In the genomic region with DNA sequence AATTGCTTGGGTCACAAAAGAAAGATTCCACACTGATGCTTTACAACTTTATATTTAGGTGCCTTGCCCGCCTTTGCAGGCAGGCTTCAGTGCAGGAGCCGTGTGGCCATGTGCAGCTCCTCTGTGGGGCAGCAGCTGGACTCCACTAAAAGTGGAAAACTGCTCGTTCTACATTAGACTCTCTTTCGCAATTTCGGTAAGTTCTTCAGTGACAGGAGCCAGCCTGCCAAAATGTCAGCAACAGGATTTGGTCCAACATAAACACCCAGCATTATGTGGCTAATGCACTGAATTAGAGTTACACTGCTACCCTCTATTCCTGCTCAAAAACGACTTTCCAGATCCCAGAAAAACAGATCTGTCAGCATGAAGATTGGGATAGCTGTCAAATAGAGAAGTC, we compare ENCODE assay signal across 18 cellular contexts.
DNase-seq lines count a peak whose midpoint lies in the region; ATAC-seq and TF ChIP-seq lines count a peak whose summit lies in the region.
"Had no signal": no experiment of that assay in that cellular context is flagged by ENCODE, and none has a peak within 500 bp of the region (broad histone marks: within the 10 kb centered on the region; RNA-seq: fewer than 3 reads in every experiment).

No MANE protein-coding gene starts in this region.

- peaks cover 6% of the 10 kb centered on the region for H3K36me3 Mint-ChIP-seq in activated naive CD4-positive, alpha-beta T cell treated with anti-CD3 and anti-CD28 coated beads for 36 hours (ENCODE audit: low read depth)
- H3K36me3 Mint-ChIP-seq: activated naive CD4-positive, alpha-beta T cell treated with anti-CD3 and anti-CD28 coated beads, Interleukin-2, amount 10 ng/mL, durations not matched to agents 7 days and 5 days; CD4-positive, CD25-positive, alpha-beta regulatory T cell had no signal

- DNase-seq in MG63 (peak; percentile 41), fibroblast of gingiva (ENCODE audit: low read depth) (peak; percentile 82), thoracic aorta (ENCODE audit: low spot score) (peak; percentile 7), NCI-H345 (lab: John Stamatoyannopoulos, UW) (no peak)
- DNase-seq in activated naive CD4-positive, alpha-beta T cell treated with anti-CD3 and anti-CD28 coated beads for 36 hours, result no peak
- DNase-seq: activated naive CD4-positive, alpha-beta T cell treated with anti-CD3 and anti-CD28 coated beads, Interleukin-2, amount 10 ng/mL, durations not matched to agents 7 days and 5 days; CD4-positive, CD25-positive, alpha-beta regulatory T cell; head of caudate nucleus; HFFc6; MM.1S; NCI-H2029 treated with DMSO at 0.1 percent for 48 hours; SJCRH30; stimulated activated CD4-positive, alpha-beta T cell treated with anti-CD3 and anti-CD28 coated beads, Interleukin-2, amount 100 ng/mL, for 48 hours; stimulated activated naive B cell treated with anti-CD40 and anti-IgM and Interleukin-4, amounts not matched to agents 10 μg/mL and 1 μg/mL and 100 μg/mL, for 72 hours had no signal

- intact Hi-C loops in activated naive CD4-positive, alpha-beta T cell treated with anti-CD3 and anti-CD28 coated beads for 36 hours (cut with micrococcal nuclease), result no loop called here

- H3K4me1 ChIP-seq in liver (ENCODE audit: control insufficient read depth in 4 of 4, insufficient read depth in 4 of 4, low read length in 3 of 4) (peaks cover 0 to 6% (median 0%) of the 10 kb centered on the region in 4 donors), thoracic aorta (ENCODE audit: control insufficient read depth in 1 of 2, low read depth in 2 of 2) (peaks cover 0 to 22% of the 10 kb centered on the region in 2 donors)
- H3K4me1 ChIP-seq: SJCRH30 had no signal

- 22% methylated on average over 6 of the region's 6 CpGs for WGBS in liver

- peaks cover 15% of the 10 kb centered on the region for H3K9me3 Mint-ChIP-seq in activated naive CD4-positive, alpha-beta T cell treated with anti-CD3 and anti-CD28 coated beads for 36 hours

- no peak overlapping the region for H3K27ac Mint-ChIP-seq in activated naive CD4-positive, alpha-beta T cell treated with anti-CD3 and anti-CD28 coated beads for 36 hours
- H3K27ac Mint-ChIP-seq: activated naive CD4-positive, alpha-beta T cell treated with anti-CD3 and anti-CD28 coated beads, Interleukin-2, amount 10 ng/mL, durations not matched to agents 7 days and 5 days; HFFc6; memory B cell; stimulated activated naive B cell treated with anti-CD40 and anti-IgM and Interleukin-4, amounts not matched to agents 10 μg/mL and 1 μg/mL and 100 μg/mL, for 72 hours had no signal

- H3K36me3 ChIP-seq in MG63 (no peaks in the 10 kb centered on the region), liver (ENCODE audit: control insufficient read depth in 4 of 4, insufficient read depth in 3 of 4, low read depth in 1 of 4, low read length in 3 of 4) (no peaks in the 10 kb centered on the region), thoracic aorta (no peaks in the 10 kb centered on the region)
- H3K36me3 ChIP-seq: SJCRH30 had no signal

- no peak overlapping the region for H3K9ac ChIP-seq in liver (ENCODE audit: low read depth in 1 of 2, low read length in 2 of 2)

- ATAC-seq in thoracic aorta (ENCODE audit: insufficient number of reproducible peaks, low FRiP score, low read depth), result peak; percentile 73
- ATAC-seq in HG03469 (IDR thresholded peaks at IDR 0.05; ENCODE audit: unreplicated experiment), result no peak
- ATAC-seq in HG02840 (IDR thresholded peaks at IDR 0.05; ENCODE audit: low FRiP score, unreplicated experiment), result no peak
- ATAC-seq: stimulated activated naive B cell treated with anti-CD40 and anti-IgM and Interleukin-4, amounts not matched to agents 10 μg/mL and 1 μg/mL and 100 μg/mL, for 72 hours had no signal

- no peaks in the 10 kb centered on the region for H3K27me3 ChIP-seq in MG63
- no peaks in the 10 kb centered on the region for H3K27me3 ChIP-seq in liver (ENCODE audit: control insufficient read depth in 4 of 4, insufficient read depth in 4 of 4, low read length in 3 of 4)
- no peaks in the 10 kb centered on the region for H3K27me3 ChIP-seq in thoracic aorta (replicated peaks; ENCODE audit: insufficient read depth)
- H3K27me3 ChIP-seq: SJCRH30 had no signal

- H3K27ac ChIP-seq in liver (ENCODE audit: low read depth in 1 of 2, low read length in 2 of 2), result no peak overlapping the region
- no peak overlapping the region for H3K27ac ChIP-seq in thoracic aorta
- H3K27ac ChIP-seq: SJCRH30 had no signal

- no peak overlapping the region for H3K4me3 ChIP-seq in MG63
- H3K4me3 ChIP-seq in liver (ENCODE audit: low read depth in 1 of 3, low read length in 3 of 3), result no peak overlapping the region
- H3K4me3 ChIP-seq in thoracic aorta, result no peak overlapping the region
- H3K4me3 ChIP-seq: SJCRH30 had no signal

- H3K4me3 Mint-ChIP-seq in activated naive CD4-positive, alpha-beta T cell treated with anti-CD3 and anti-CD28 coated beads for 36 hours, result no peak overlapping the region
- H3K4me3 Mint-ChIP-seq: activated naive CD4-positive, alpha-beta T cell treated with anti-CD3 and anti-CD28 coated beads, Interleukin-2, amount 10 ng/mL, durations not matched to agents 7 days and 5 days; CD4-positive, CD25-positive, alpha-beta regulatory T cell; HFFc6; memory B cell; stimulated activated naive B cell treated with anti-CD40 and anti-IgM and Interleukin-4, amounts not matched to agents 10 μg/mL and 1 μg/mL and 100 μg/mL, for 72 hours had no signal

- H3K9me3 ChIP-seq in MG63 (no peaks in the 10 kb centered on the region), liver (ENCODE audit: control insufficient read depth in 4 of 4, low read length in 3 of 4) (peaks cover 0 to 1% (median 0%) of the 10 kb centered on the region in 4 donors), thoracic aorta (peaks cover 5% of the 10 kb centered on the region)
- H3K9me3 ChIP-seq: SJCRH30 had no signal

- peaks cover 33% of the 10 kb centered on the region for H3K27me3 Mint-ChIP-seq in activated naive CD4-positive, alpha-beta T cell treated with anti-CD3 and anti-CD28 coated beads for 36 hours (ENCODE audit: low read depth)
- H3K27me3 Mint-ChIP-seq: activated naive CD4-positive, alpha-beta T cell treated with anti-CD3 and anti-CD28 coated beads, Interleukin-2, amount 10 ng/mL, durations not matched to agents 7 days and 5 days had no signal

- no peaks in the 10 kb centered on the region for H3K4me1 Mint-ChIP-seq in activated naive CD4-positive, alpha-beta T cell treated with anti-CD3 and anti-CD28 coated beads for 36 hours (ENCODE audit: low read depth)
- H3K4me1 Mint-ChIP-seq: activated naive CD4-positive, alpha-beta T cell treated with anti-CD3 and anti-CD28 coated beads, Interleukin-2, amount 10 ng/mL, durations not matched to agents 7 days and 5 days; CD4-positive, CD25-positive, alpha-beta regulatory T cell; memory B cell; stimulated activated naive B cell treated with anti-CD40 and anti-IgM and Interleukin-4, amounts not matched to agents 10 μg/mL and 1 μg/mL and 100 μg/mL, for 72 hours had no signal

- TF ChIP-seq RAD21 in liver (IDR thresholded peaks at IDR 0.05), result peak; percentile 51 to 66

- TF ChIP-seq CTCF in liver (IDR thresholded peaks at IDR 0.05; ENCODE audit: low read depth, low read length, missing input control), result no peak
- peak; percentile 16 for TF ChIP-seq CTCF in thoracic aorta (IDR thresholded peaks at IDR 0.05)

- CTCF ChIA-PET in activated naive CD4-positive, alpha-beta T cell treated with anti-CD3 and anti-CD28 coated beads for 36 hours (lab: Charles Lee), result no interaction called here

TF ChIP-seq in liver, 16 proteins besides CTCF, POLR2A, EP300 and RAD21 (continues in another document):
- TF ChIP-seq, protein P1, sequence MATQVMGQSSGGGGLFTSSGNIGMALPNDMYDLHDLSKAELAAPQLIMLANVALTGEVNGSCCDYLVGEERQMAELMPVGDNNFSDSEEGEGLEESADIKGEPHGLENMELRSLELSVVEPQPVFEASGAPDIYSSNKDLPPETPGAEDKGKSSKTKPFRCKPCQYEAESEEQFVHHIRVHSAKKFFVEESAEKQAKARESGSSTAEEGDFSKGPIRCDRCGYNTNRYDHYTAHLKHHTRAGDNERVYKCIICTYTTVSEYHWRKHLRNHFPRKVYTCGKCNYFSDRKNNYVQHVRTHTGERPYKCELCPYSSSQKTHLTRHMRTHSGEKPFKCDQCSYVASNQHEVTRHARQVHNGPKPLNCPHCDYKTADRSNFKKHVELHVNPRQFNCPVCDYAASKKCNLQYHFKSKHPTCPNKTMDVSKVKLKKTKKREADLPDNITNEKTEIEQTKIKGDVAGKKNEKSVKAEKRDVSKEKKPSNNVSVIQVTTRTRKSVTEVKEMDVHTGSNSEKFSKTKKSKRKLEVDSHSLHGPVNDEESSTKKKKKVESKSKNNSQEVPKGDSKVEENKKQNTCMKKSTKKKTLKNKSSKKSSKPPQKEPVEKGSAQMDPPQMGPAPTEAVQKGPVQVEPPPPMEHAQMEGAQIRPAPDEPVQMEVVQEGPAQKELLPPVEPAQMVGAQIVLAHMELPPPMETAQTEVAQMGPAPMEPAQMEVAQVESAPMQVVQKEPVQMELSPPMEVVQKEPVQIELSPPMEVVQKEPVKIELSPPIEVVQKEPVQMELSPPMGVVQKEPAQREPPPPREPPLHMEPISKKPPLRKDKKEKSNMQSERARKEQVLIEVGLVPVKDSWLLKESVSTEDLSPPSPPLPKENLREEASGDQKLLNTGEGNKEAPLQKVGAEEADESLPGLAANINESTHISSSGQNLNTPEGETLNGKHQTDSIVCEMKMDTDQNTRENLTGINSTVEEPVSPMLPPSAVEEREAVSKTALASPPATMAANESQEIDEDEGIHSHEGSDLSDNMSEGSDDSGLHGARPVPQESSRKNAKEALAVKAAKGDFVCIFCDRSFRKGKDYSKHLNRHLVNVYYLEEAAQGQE (IDR thresholded peaks at IDR 0.05), result peak; percentile 28
- TF ChIP-seq NR2F2 (IDR thresholded peaks at IDR 0.05) (peak; percentile 64), HNF4A (conservative IDR thresholded peaks at IDR 0.05) (peak; percentile 31 to 56), GABPA (IDR thresholded peaks at IDR 0.05 in 1 of 2, conservative IDR thresholded peaks at IDR 0.05 in 1 of 2) (no peak), EGR1 (IDR thresholded peaks at IDR 0.05; ENCODE audit: low read depth in 2 of 2) (no peak), YY1 (IDR thresholded peaks at IDR 0.05) (peak; percentile 81), JUND (IDR thresholded peaks at IDR 0.05) (no peak), FOXA2 (IDR thresholded peaks at IDR 0.05) (peak; percentile 36), SP1 (IDR thresholded peaks at IDR 0.05) (peak; percentile 47), FOXA1 (IDR thresholded peaks at IDR 0.05) (no peak)
- TF ChIP-seq, protein P2, sequence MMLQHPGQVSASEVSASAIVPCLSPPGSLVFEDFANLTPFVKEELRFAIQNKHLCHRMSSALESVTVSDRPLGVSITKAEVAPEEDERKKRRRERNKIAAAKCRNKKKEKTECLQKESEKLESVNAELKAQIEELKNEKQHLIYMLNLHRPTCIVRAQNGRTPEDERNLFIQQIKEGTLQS (IDR thresholded peaks at IDR 0.05), result no peak

Comparison
In these comparisons a context has a peak if more than half of its experiments do, and no peak if none do; other contexts are left out.
1. DNase-seq: peak in MG63 (single experiment), fibroblast of gingiva (single experiment) and thoracic aorta (single experiment); none in NCI-H345 (single experiment) and activated naive CD4-positive, alpha-beta T cell treated with anti-CD3 and anti-CD28 coated beads for 36 hours (single experiment).